11 cellular contexts compared by ENCODE assay signal in genomic region chr9:109331353-109331752, GRCh38. TPM values are rescaled to one million over a fixed set of nuclear protein-coding genes. Genes with fewer than 3 reads are reported as not detected.
DNase-seq lines count a peak whose midpoint lies in the region; ATAC-seq and TF ChIP-seq lines count a peak whose summit lies in the region.
"Had no signal": no experiment of that assay in that cellular context is flagged by ENCODE, and none has a peak within 500 bp of the region (broad histone marks: within the 10 kb centered on the region; RNA-seq: fewer than 3 reads in every experiment).

No MANE protein-coding gene starts in this region.

- peak in 1 of 4 donors; percentile 63 for TF ChIP-seq EP300 in upper lobe of left lung (IDR thresholded peaks at IDR 0.05)

- no peaks in the 10 kb centered on the region for H3K9me3 ChIP-seq in right lobe of liver
- H3K9me3 ChIP-seq in upper lobe of left lung: no peaks in the 10 kb centered on the region
- H3K9me3 ChIP-seq: gastrocnemius medialis, neutrophil had no signal

- 20% methylated on average over 3 of the region's 5 CpGs for WGBS in right lobe of liver (ENCODE audit: insufficient coverage, low coverage, low lambda C conversion rate, missing lambda C conversion rate)
- 48 to 49% methylated on average over 5 of the region's 5 CpGs for WGBS in upper lobe of left lung, 2 donors

- TF ChIP-seq CTCF in right lobe of liver (IDR thresholded peaks at IDR 0.05): no peak
- no peak for TF ChIP-seq CTCF in upper lobe of left lung (IDR thresholded peaks at IDR 0.05)

- peak overlapping the region; percentile 97 for H3K27ac ChIP-seq in epithelial cell of prostate
- no peak overlapping the region for H3K27ac ChIP-seq in right lobe of liver
- peak overlapping the region; percentile 39 to 74 (median 53) for H3K27ac ChIP-seq in upper lobe of left lung
- H3K27ac ChIP-seq: gastrocnemius medialis, neutrophil had no signal

- DNase-seq in NCI-H510A (lab: John Stamatoyannopoulos, UW): peak; percentile 81
- DNase-seq in epithelial cell of prostate (ENCODE audit: low read depth, low spot score): peak; percentile 87
- peak in 2 of 3 donors; percentile 57 to 59 for DNase-seq in right lobe of liver
- DNase-seq in upper lobe of left lung: peak in 1 of 2 donors; percentile 93
- DNase-seq in retina: no peak
- no peak for DNase-seq in activated CD4-positive, alpha-beta T cell treated with anti-CD3 and anti-CD28 coated beads for 1 hour
- DNase-seq: activated CD4-positive, alpha-beta T cell treated with anti-CD3 and anti-CD28 coated beads, Interleukin-2, amount 50 U/mL, for 1 hour; gastrocnemius medialis; MM.1S had no signal

- H3K36me3 ChIP-seq in right lobe of liver (no peaks in the 10 kb centered on the region), upper lobe of left lung (no peaks in the 10 kb centered on the region)
- H3K36me3 ChIP-seq: gastrocnemius medialis, neutrophil had no signal

- intact Hi-C loops in right lobe of liver (cut with DNase I): no loop called here

- H3K27me3 ChIP-seq in right lobe of liver: no peaks in the 10 kb centered on the region
- no peaks in the 10 kb centered on the region for H3K27me3 ChIP-seq in upper lobe of left lung
- H3K27me3 ChIP-seq: gastrocnemius medialis had no signal

- H3K4me3 ChIP-seq in right lobe of liver (no peak overlapping the region), upper lobe of left lung (no peak overlapping the region)
- H3K4me3 ChIP-seq: gastrocnemius medialis had no signal

- ATAC-seq in right lobe of liver (peak; percentile 49 to 78 (median 74)), upper lobe of left lung (ENCODE audit: low FRiP score in 2 of 2) (peak; percentile 52 to 90), HG03565 (IDR thresholded peaks at IDR 0.05; ENCODE audit: unreplicated experiment) (no peak)
- ATAC-seq: gastrocnemius medialis had no signal

- TF ChIP-seq POLR2A in right lobe of liver (IDR thresholded peaks at IDR 0.05) (no peak), upper lobe of left lung (IDR thresholded peaks at IDR 0.05) (peak in 1 of 4 donors; percentile 24)

- no peaks in the 10 kb centered on the region for H3K4me1 ChIP-seq in right lobe of liver
- H3K4me1 ChIP-seq in upper lobe of left lung: peaks cover 4 to 43% (median 15%) of the 10 kb centered on the region in 4 donors
- H3K4me1 ChIP-seq: gastrocnemius medialis had no signal

RNA-seq across cellular contexts. Expression of gene EPB41L4B, which starts 10.5 kb away (rescaled TPM):
- 10 to 100 TPM; 29.0 to 89.0 (median 32.4) TPM for total RNA-seq in right lobe of liver
- 10 to 100 TPM in 3 of 6 donors, 1 to 10 TPM in 3; 8.3 to 28.0 (median 10.9) TPM for total RNA-seq in upper lobe of left lung

Comparison
In these comparisons a context has a peak if more than half of its experiments do, and no peak if none do; other contexts are left out.
1. DNase-seq: peak in NCI-H510A (single experiment), epithelial cell of prostate (single experiment) and right lobe of liver (2 of 3); none in retina (single experiment) and activated CD4-positive, alpha-beta T cell treated with anti-CD3 and anti-CD28 coated beads for 1 hour (single experiment).
2. H3K27ac ChIP-seq: peak in epithelial cell of prostate (single experiment) and upper lobe of left lung (4 of 4); none in right lobe of liver (0 of 3).